ENCODE assay signal across 1 cellular context in genomic region chr1:204128964-204129896, GRCh38.
TF ChIP-seq lines count a peak whose summit lies in the region.

No MANE protein-coding gene starts in this region.

TF ChIP-seq in H1, 55 proteins besides CTCF, POLR2A, EP300 and RAD21 (continued from another document):
- TF ChIP-seq, protein P1, sequence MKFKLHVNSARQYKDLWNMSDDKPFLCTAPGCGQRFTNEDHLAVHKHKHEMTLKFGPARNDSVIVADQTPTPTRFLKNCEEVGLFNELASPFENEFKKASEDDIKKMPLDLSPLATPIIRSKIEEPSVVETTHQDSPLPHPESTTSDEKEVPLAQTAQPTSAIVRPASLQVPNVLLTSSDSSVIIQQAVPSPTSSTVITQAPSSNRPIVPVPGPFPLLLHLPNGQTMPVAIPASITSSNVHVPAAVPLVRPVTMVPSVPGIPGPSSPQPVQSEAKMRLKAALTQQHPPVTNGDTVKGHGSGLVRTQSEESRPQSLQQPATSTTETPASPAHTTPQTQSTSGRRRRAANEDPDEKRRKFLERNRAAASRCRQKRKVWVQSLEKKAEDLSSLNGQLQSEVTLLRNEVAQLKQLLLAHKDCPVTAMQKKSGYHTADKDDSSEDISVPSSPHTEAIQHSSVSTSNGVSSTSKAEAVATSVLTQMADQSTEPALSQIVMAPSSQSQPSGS (IDR thresholded peaks at IDR 0.05; ENCODE audit: low read length): 0 out of 2 replicates have a peak, but pooled peaks have one; percentile 7
- TF ChIP-seq TCF12 (IDR thresholded peaks at IDR 0.05; ENCODE audit: low read depth, low read length) (0 out of 2 replicates have a peak, but pooled peaks have one; percentile 18), TBP (IDR thresholded peaks at IDR 0.05; ENCODE audit: low read depth, low read length) (no peak), SP1 (IDR thresholded peaks at IDR 0.05; ENCODE audit: low read depth, low read length) (no peak), EGR1 (IDR thresholded peaks at IDR 0.05; ENCODE audit: borderline replicate concordance, low read depth, low read length) (0 out of 2 replicates have a peak, but pooled peaks have one; percentile 28), SIN3A (conservative IDR thresholded peaks at IDR 0.05 in 1 of 2, IDR thresholded peaks at IDR 0.05 in 1 of 2; ENCODE audit: low read depth in 1 of 2, low read length in 2 of 2) (0 out of 4 replicates have a peak, but pooled peaks of 1 of the 2 experiments have one; percentile 24), TAF1 (IDR thresholded peaks at IDR 0.05; ENCODE audit: low read depth, low read length) (0 out of 2 replicates have a peak, but pooled peaks have one; percentile 18), CTBP2 (IDR thresholded peaks at IDR 0.05; ENCODE audit: borderline replicate concordance, insufficient read depth, insufficient read length, low read length) (no peak)
